ENCODE assay signal across 10 cellular contexts in genomic region chr10:63671317-63671937, GRCh38.
DNase-seq lines count a peak whose midpoint lies in the region; ATAC-seq and TF ChIP-seq lines count a peak whose summit lies in the region.
"Had no signal": no experiment of that assay in that cellular context is flagged by ENCODE, and none has a peak within 500 bp of the region (broad histone marks: within the 10 kb centered on the region; RNA-seq: fewer than 3 reads in every experiment).

No MANE protein-coding gene starts in this region.

- peaks cover 8% of the 10 kb centered on the region for H3K4me1 Mint-ChIP-seq in activated T-helper 2 cell treated with anti-CD3 and anti-CD28 coated beads, Interferon-gamma antibody, Interleukin-2, Interleukin-4, amounts not matched to agents 10 μg/mL and 5 μg/mL and 100 μg/mL, durations not matched to agents 14 hours and 24 hours and 36 hours (ENCODE audit: low read depth)

- H3K27ac ChIP-seq in HEK293 (ENCODE audit: extremely low read depth, low read depth, low read length) = peak overlapping the region; percentile 62
- no peak overlapping the region for H3K27ac ChIP-seq in brain microvascular endothelial cell

- no peaks in the 10 kb centered on the region for H3K36me3 Mint-ChIP-seq in activated T-helper 2 cell treated with anti-CD3 and anti-CD28 coated beads, Interferon-gamma antibody, Interleukin-2, Interleukin-4, amounts not matched to agents 10 μg/mL and 5 μg/mL and 100 μg/mL, durations not matched to agents 14 hours and 24 hours and 36 hours (ENCODE audit: low read depth)

- ATAC-seq in left ventricle myocardium superior (peak; percentile 43), GM18505 (IDR thresholded peaks at IDR 0.05; ENCODE audit: unreplicated experiment) (no peak)
- ATAC-seq: Panc1 had no signal

- H3K36me3 ChIP-seq in HEK293 (ENCODE audit: control insufficient read depth in 2 of 2, insufficient read depth in 1 of 2, low read length in 2 of 2) (no peaks in the 10 kb centered on the region), brain microvascular endothelial cell (replicated peaks) (no peaks in the 10 kb centered on the region)

- intact Hi-C loops in left ventricle myocardium superior (cut with micrococcal nuclease) = no loop called here
- intact Hi-C loops in activated T-helper 2 cell treated with anti-CD3 and anti-CD28 coated beads, Interferon-gamma antibody, Interleukin-2, Interleukin-4, amounts not matched to agents 10 μg/mL and 5 μg/mL and 100 μg/mL, durations not matched to agents 14 hours and 24 hours and 36 hours (cut with micrococcal nuclease) = loop anchor here (5.0 kb wide), 1 partner anchor 36 kb away; no protein-coding TSS in a partner anchor

- CTCF ChIA-PET in HEK293 (lab: Yijun Ruan, JAX) = interaction anchor here (0.7 to 2.4 kb wide), 6 partner anchors 19 to 68 kb away, joined by 3 to 6 read pairs (median 4); no protein-coding TSS in a partner anchor

- peaks cover 14% of the 10 kb centered on the region for H3K4me1 ChIP-seq in HEK293 (ENCODE audit: control insufficient read depth, insufficient read depth, low read length)

- H3K9me3 Mint-ChIP-seq in activated T-helper 2 cell treated with anti-CD3 and anti-CD28 coated beads, Interferon-gamma antibody, Interleukin-2, Interleukin-4, amounts not matched to agents 10 μg/mL and 5 μg/mL and 100 μg/mL, durations not matched to agents 14 hours and 24 hours and 36 hours = no peaks in the 10 kb centered on the region

- H3K4me3 ChIP-seq in HEK293 (ENCODE audit: low read depth, low read length) = no peak overlapping the region
- no peak overlapping the region for H3K4me3 ChIP-seq in brain microvascular endothelial cell (ENCODE audit: low read depth, low read length)

- POLR2A ChIA-PET in HEK293 (lab: Yijun Ruan, JAX) = interaction anchor here (0.6 to 1.5 kb wide), 6 partner anchors 12 to 42 kb away, joined by 3 to 4 read pairs (median 3); no protein-coding TSS in a partner anchor

- in situ Hi-C loops in GM13976 (cut with MboI; ENCODE audit: low sequenced_read_pairs, unreplicated experiment) = no loop called here
- in situ Hi-C loops in brain microvascular endothelial cell (cut with HindIII; ENCODE audit: low pct_ligation_motif_present, low sequenced_read_pairs) = no loop called here

- TF ChIP-seq CTCF in HEK293 (tag by site-specific recombination; IDR thresholded peaks at IDR 0.05) = no peak
- TF ChIP-seq CTCF in GM13976 (IDR thresholded peaks at IDR 0.05; ENCODE audit: borderline replicate concordance, control extremely low read depth, extremely low read depth, insufficient read depth, missing control alignments) = no peak
- no peak for TF ChIP-seq CTCF in brain microvascular endothelial cell (IDR thresholded peaks at IDR 0.05; ENCODE audit: low read depth, low read length, missing control alignments)

- no peak for TF ChIP-seq POLR2A in GM18505 (IDR thresholded peaks at IDR 0.05; ENCODE audit: borderline replicate concordance, extremely low read depth, insufficient read depth, insufficient read length)

- no peak overlapping the region for H3K27ac Mint-ChIP-seq in activated T-helper 2 cell treated with anti-CD3 and anti-CD28 coated beads, Interferon-gamma antibody, Interleukin-2, Interleukin-4, amounts not matched to agents 10 μg/mL and 5 μg/mL and 100 μg/mL, durations not matched to agents 14 hours and 24 hours and 36 hours

- no peaks in the 10 kb centered on the region for H3K9me3 ChIP-seq in HEK293 (ENCODE audit: control insufficient read depth, insufficient read depth, low read depth, low read length)

- no peak overlapping the region for H3K4me3 Mint-ChIP-seq in activated T-helper 2 cell treated with anti-CD3 and anti-CD28 coated beads, Interferon-gamma antibody, Interleukin-2, Interleukin-4, amounts not matched to agents 10 μg/mL and 5 μg/mL and 100 μg/mL, durations not matched to agents 14 hours and 24 hours and 36 hours (ENCODE audit: low read depth)

- H3K27me3 ChIP-seq in brain microvascular endothelial cell (replicated peaks) = no peaks in the 10 kb centered on the region

- DNase-seq in RPMI7951 (ENCODE audit: low read depth) (peak; percentile 79), left ventricle myocardium superior (no peak), smooth muscle cell of the brain vasculature (ENCODE audit: low read depth, low spot score) (peak; percentile 83), GM13976 (ENCODE audit: low spot score) (no peak), brain microvascular endothelial cell (no peak)
- no peak for DNase-seq in activated T-helper 2 cell treated with anti-CD3 and anti-CD28 coated beads, Interferon-gamma antibody, Interleukin-2, Interleukin-4, amounts not matched to agents 10 μg/mL and 5 μg/mL and 100 μg/mL, durations not matched to agents 14 hours and 24 hours and 36 hours (ENCODE audit: low spot score)
- DNase-seq: activated T-cell treated with anti-CD3 and anti-CD28 coated beads, Interleukin-2, amount 50 U/mL, for 48 hours had no signal

- peaks cover 27% of the 10 kb centered on the region for H3K27me3 Mint-ChIP-seq in activated T-helper 2 cell treated with anti-CD3 and anti-CD28 coated beads, Interferon-gamma antibody, Interleukin-2, Interleukin-4, amounts not matched to agents 10 μg/mL and 5 μg/mL and 100 μg/mL, durations not matched to agents 14 hours and 24 hours and 36 hours (ENCODE audit: low read depth)

TF ChIP-seq in HEK293, 187 proteins besides CTCF, POLR2A, EP300 and RAD21 (continues in another document):
- TF ChIP-seq ZNF571 (tag by site-specific recombination; IDR thresholded peaks at IDR 0.05) (no peak), ZBTB8A (tag by site-specific recombination; IDR thresholded peaks at IDR 0.05) (peak; percentile 42; the same call in 1 of the 2 replicates), WT1 (tag by site-specific recombination; IDR thresholded peaks at IDR 0.05) (peak; percentile 99), KLF16 (tag by site-specific recombination; IDR thresholded peaks at IDR 0.05) (no peak), KLF10 (tag by site-specific recombination; IDR thresholded peaks at IDR 0.05) (0 out of 2 replicates have a peak, but pooled peaks have one; percentile 31), ZNF629 (tag by site-specific recombination; IDR thresholded peaks at IDR 0.05) (0 out of 2 replicates have a peak, but pooled peaks have one; percentile 17), MZF1 (tag by site-specific recombination; IDR thresholded peaks at IDR 0.05; ENCODE audit: borderline replicate concordance) (peak; percentile 17; the same call in 1 of the 2 replicates), PRDM2 (tag by site-specific recombination; IDR thresholded peaks at IDR 0.05; ENCODE audit: borderline replicate concordance) (no peak), PRDM1 (tag by site-specific recombination; IDR thresholded peaks at IDR 0.05) (no peak), ZNF610 (tag by site-specific recombination; IDR thresholded peaks at IDR 0.05; ENCODE audit: borderline replicate concordance) (no peak; the same call in 1 of the 2 replicates), ZNF362 (tag by site-specific recombination; IDR thresholded peaks at IDR 0.05) (peak; percentile 92), ZNF701 (tag by site-specific recombination; IDR thresholded peaks at IDR 0.05) (no peak), ZBTB17 (tag by site-specific recombination; IDR thresholded peaks at IDR 0.05) (peak; percentile 18; the same call in 1 of the 2 replicates)

Comparison
In these comparisons a context has a peak if more than half of its experiments do, and no peak if none do; other contexts are left out.
1. DNase-seq: peak in RPMI7951 (single experiment) and smooth muscle cell of the brain vasculature (single experiment); none in left ventricle myocardium superior (single experiment), activated T-helper 2 cell treated with anti-CD3 and anti-CD28 coated beads, Interferon-gamma antibody, Interleukin-2, Interleukin-4, amounts not matched to agents 10 μg/mL and 5 μg/mL and 100 μg/mL, durations not matched to agents 14 hours and 24 hours and 36 hours (single experiment), GM13976 (single experiment) and brain microvascular endothelial cell (single experiment).